In genomic region chr5:180648658-180649296, GRCh38 we compare ENCODE assay signal across 8 cellular contexts. TPM values are rescaled to one million over a fixed set of nuclear protein-coding genes. Genes with fewer than 3 reads are reported as not detected.
A peak's percentile ranks its signal among the peaks of the same experiment; 100 is the strongest.
DNase-seq lines count a peak whose midpoint lies in the region; ATAC-seq, FAIRE-seq and TF ChIP-seq lines count a peak whose summit lies in the region.

No MANE protein-coding gene starts in this region.

- WGBS in H1 (ENCODE audit: extremely low coverage in 1 of 2, insufficient coverage in 1 of 2, insufficient read length in 1 of 2, insufficient replicate concordance in 2 of 2, low coverage in 1 of 2, low lambda C conversion rate in 2 of 2, missing lambda C conversion rate in 1 of 2), 2 experiments: 2% methylated on average over 46 of the region's 80 CpGs; no CpG with 5 or more reads in 1 of the 2 experiments

- no peak overlapping the region for H3K23ac ChIP-seq in H1 (ENCODE audit: insufficient read length)

- H4K20me1 ChIP-seq in BLaER1: peaks cover 7% of the 10 kb centered on the region; the same call in 1 of the 2 replicates
- H4K20me1 ChIP-seq in H1 (replicated peaks in 1 of 2; ENCODE audit: control insufficient read depth in 1 of 2, insufficient read depth in 2 of 2, low read length in 2 of 2): peaks cover 0 to 7% of the 10 kb centered on the region in 2 experiments
- H4K20me1 ChIP-seq in neural cell (ENCODE audit: insufficient read depth): no peaks in the 10 kb centered on the region

- peak overlapping the region; percentile 55 for H3K4me2 ChIP-seq in BLaER1
- peak overlapping the region; percentile 75 to 87 for H3K4me2 ChIP-seq in H1 (ENCODE audit: insufficient read depth in 1 of 2, low read depth in 2 of 2, low read length in 2 of 2)
- H3K4me2 ChIP-seq in neural cell (ENCODE audit: low read length): no peak overlapping the region

- TF ChIP-seq RAD21 in H1 (IDR thresholded peaks at IDR 0.05 in 1 of 2, conservative IDR thresholded peaks at IDR 0.05 in 1 of 2; ENCODE audit: low read depth in 2 of 2, low read length in 2 of 2) (peak; percentile 4 to 48; a peak in 3 of 4 replicates), neural cell (conservative IDR thresholded peaks at IDR 0.05) (peak; percentile 11)

- no peaks in the 10 kb centered on the region for H3K9me2 ChIP-seq in neural cell (ENCODE audit: insufficient read depth, low read length)

- H3K4me3 ChIP-seq in BLaER1 (peak overlapping the region; percentile 44), NT2/D1 (ENCODE audit: insufficient read length, low read depth) (peak overlapping the region; percentile 53), H1 (ENCODE audit: extremely low read depth in 1 of 4, insufficient read depth in 2 of 4, low read depth in 3 of 4, low read length in 4 of 4) (peak overlapping the region; percentile 51 to 91 (median 64)), neural cell (ENCODE audit: low read length) (peak overlapping the region; percentile 39)

- H3K18ac ChIP-seq in H1 (ENCODE audit: extremely low read depth, low read length): no peak overlapping the region; the same call in 1 of the 2 replicates

- POLR2A ChIA-PET in H1 (lab: Charles Lee; ENCODE audit: partially characterized antibody): interaction anchor here (0.6 to 0.8 kb wide), 3 partner anchors 21 to 157 kb away, joined by 3 read pairs; no protein-coding TSS in a partner anchor

- no peaks in the 10 kb centered on the region for H3K79me1 ChIP-seq in H1 (ENCODE audit: low read depth, low read length)

- H2BK15ac ChIP-seq in H1 (ENCODE audit: low read length): no peak overlapping the region

- TF ChIP-seq EP300 in H1 (IDR thresholded peaks at IDR 0.05; ENCODE audit: borderline replicate concordance in 1 of 2, low read depth in 2 of 2, low read length in 2 of 2) (no peak), neural cell (conservative IDR thresholded peaks at IDR 0.05; ENCODE audit: poor library complexity, severe bottlenecking) (no peak)

- peaks cover 12% of the 10 kb centered on the region; the same call in 1 of the 2 replicates for H3K23me2 ChIP-seq in H1 (ENCODE audit: low read depth, low read length)

- H2BK5ac ChIP-seq in H1 (ENCODE audit: low read depth, low read length): no peak overlapping the region

- H3K36me3 ChIP-seq in BLaER1: no peaks in the 10 kb centered on the region
- H3K36me3 ChIP-seq in NT2/D1 (ENCODE audit: insufficient read depth, insufficient read length, low read length): no peaks in the 10 kb centered on the region
- H3K36me3 ChIP-seq in H1 (ENCODE audit: control insufficient read depth in 2 of 4, insufficient read depth in 4 of 4, low read length in 3 of 4): no peaks in the 10 kb centered on the region
- H3K36me3 ChIP-seq in neural cell (ENCODE audit: insufficient read depth, low read length): no peaks in the 10 kb centered on the region

- H2BK120ac ChIP-seq in H1 (replicated peaks; ENCODE audit: low read depth, low read length): no peak overlapping the region

- no peak overlapping the region for H3K14ac ChIP-seq in H1 (ENCODE audit: insufficient read length)

- CTCF ChIA-PET in H1 (lab: Charles Lee; ENCODE audit: partially characterized antibody): interaction anchor here (0.6 to 2.5 kb wide), 12 partner anchors 8 to 99 kb away, joined by 3 to 9 read pairs (median 4); no protein-coding TSS in a partner anchor

- H3K4ac ChIP-seq in H1 (replicated peaks; ENCODE audit: insufficient read length, low read depth, low read length): no peak overlapping the region

- no peak for TF ChIP-seq POLR2A in H1 (IDR thresholded peaks at IDR 0.05; ENCODE audit: control extremely low read depth in 1 of 2, low read depth in 2 of 2, low read length in 2 of 2)

- H3K27ac ChIP-seq in BLaER1 (no peak overlapping the region), H1 (ENCODE audit: low read depth, low read length) (no peak overlapping the region), neural cell (ENCODE audit: low read length) (no peak overlapping the region)

- ATAC-seq in GM18502 (IDR thresholded peaks at IDR 0.05; ENCODE audit: poor library complexity, unreplicated experiment): no peak

- no peak overlapping the region for H2AK5ac ChIP-seq in H1 (ENCODE audit: low read depth, low read length)

- H3K79me2 ChIP-seq in H1 (ENCODE audit: control insufficient read depth in 1 of 2, insufficient read depth in 2 of 2, low read length in 2 of 2) (no peaks in the 10 kb centered on the region), neural cell (replicated peaks; ENCODE audit: insufficient read depth, low read length) (no peaks in the 10 kb centered on the region)

- peaks cover 15% of the 10 kb centered on the region for H3K4me1 ChIP-seq in BLaER1
- H3K4me1 ChIP-seq in NT2/D1 (ENCODE audit: insufficient read depth, insufficient read length): peaks cover 6% of the 10 kb centered on the region
- no peaks in the 10 kb centered on the region; a peak in 2 of 7 replicates for H3K4me1 ChIP-seq in H1 (replicated peaks in 1 of 4; ENCODE audit: control insufficient read depth in 3 of 4, insufficient read depth in 4 of 4, low read length in 3 of 4)

- no peak overlapping the region for H2BK12ac ChIP-seq in H1 (ENCODE audit: low read depth, low read length)

- no peak overlapping the region for H3K56ac ChIP-seq in H1 (replicated peaks; ENCODE audit: insufficient read length, low read depth, low read length)

- H4K91ac ChIP-seq in H1 (replicated peaks; ENCODE audit: insufficient read length, low read length): no peak overlapping the region

- no peak overlapping the region for H2BK20ac ChIP-seq in H1 (ENCODE audit: low read length)

- no peak overlapping the region for H3K9ac ChIP-seq in BLaER1
- H3K9ac ChIP-seq in NT2/D1 (ENCODE audit: insufficient read length, low read depth): peak overlapping the region; percentile 61
- H3K9ac ChIP-seq in H1 (replicated peaks in 1 of 4; ENCODE audit: extremely low read depth in 1 of 4, low read depth in 3 of 4, low read length in 3 of 4): no peak overlapping the region
- H3K9ac ChIP-seq in neural cell (ENCODE audit: low read length): no peak overlapping the region

- peaks cover 85% of the 10 kb centered on the region for H3K27me3 ChIP-seq in BLaER1
- peaks cover 63% of the 10 kb centered on the region for H3K27me3 ChIP-seq in NT2/D1 (ENCODE audit: insufficient read depth, insufficient read length)
- peaks cover 5 to 36% (median 28%) of the 10 kb centered on the region in 4 experiments for H3K27me3 ChIP-seq in H1 (replicated peaks in 1 of 4; ENCODE audit: control insufficient read depth in 3 of 4, extremely low read depth in 1 of 4, insufficient read depth in 3 of 4, low read length in 3 of 4)
- H3K27me3 ChIP-seq in neural cell (ENCODE audit: insufficient read depth, low read depth, low read length): peaks cover 52% of the 10 kb centered on the region

- TF ChIP-seq CTCF in H1 (IDR thresholded peaks at IDR 0.05; ENCODE audit: control extremely low read depth in 1 of 3, insufficient read depth in 1 of 3, low read depth in 1 of 3, low read length in 3 of 3) (peak in 2 of 3 experiments; percentile 47 to 63; a peak in 3 of 4 replicates), neural cell (IDR thresholded peaks at IDR 0.05; ENCODE audit: poor library complexity, severe bottlenecking) (peak; percentile 50)

- H4K5ac ChIP-seq in H1 (ENCODE audit: insufficient read length, low read depth, low read length): no peak overlapping the region

- H3F3A ChIP-seq in neural cell (ENCODE audit: insufficient read depth, low read length, poor library complexity, severe bottlenecking): no peaks in the 10 kb centered on the region

- peak overlapping the region; percentile 46; the same call in 1 of the 2 replicates for H4K8ac ChIP-seq in H1 (ENCODE audit: extremely low read depth, insufficient read depth, low read length)

- DNase-seq in NT2/D1 (ENCODE audit: low read depth, low spot score) (no peak), H1 (ENCODE audit: low read depth in 1 of 2, low spot score in 2 of 2) (peak in 1 of 2 experiments; percentile 89), hypothalamus (lab: John Stamatoyannopoulos, UW) (no peak), NCI-H510A (lab: John Stamatoyannopoulos, UW) (no peak)
- no peak for DNase-seq in central memory CD4-positive, alpha-beta T cell

- FAIRE-seq in H1 (lab: Jason Lieb, UNC): no peak

- H2AFZ ChIP-seq in H1 (ENCODE audit: low read length): no peak overlapping the region
- no peak overlapping the region for H2AFZ ChIP-seq in neural cell (ENCODE audit: low read depth, low read length)

- H3K9me3 ChIP-seq in BLaER1 (no peaks in the 10 kb centered on the region), NT2/D1 (ENCODE audit: insufficient read depth, low read length) (no peaks in the 10 kb centered on the region), H1 (ENCODE audit: insufficient read depth in 2 of 2, low read depth in 1 of 2, low read length in 1 of 2) (no peaks in the 10 kb centered on the region), neural cell (ENCODE audit: low read length) (no peaks in the 10 kb centered on the region)

TF ChIP-seq in H1, 55 proteins besides CTCF, POLR2A, EP300 and RAD21 (continues in another document):
- TF ChIP-seq SUZ12 (IDR thresholded peaks at IDR 0.05; ENCODE audit: low read length): peak; percentile 37; the same call in 1 of the 2 replicates
- TF ChIP-seq PHF8 (conservative IDR thresholded peaks at IDR 0.05; ENCODE audit: low read depth, low read length): no peak

TF ChIP-seq in neural cell, 6 proteins besides CTCF, POLR2A, EP300 and RAD21:
- TF ChIP-seq EZH2 (IDR thresholded peaks at IDR 0.05; ENCODE audit: borderline replicate concordance, insufficient read depth, low read length, poor library complexity, severe bottlenecking) (peak; percentile 51), POLR2AphosphoS5 (IDR thresholded peaks at IDR 0.05) (no peak)

RNA-seq across cellular contexts. Expression of gene FLT4, which starts 0.6 kb away (rescaled TPM):
- total RNA-seq in H1 (2021; fragmentation: NEBNext Ultra II Directional; extraction: Animal tissue kit (Norgen Biotek cat#: 25700)): 7.7 TPM in 2 replicates
- polyA plus RNA-seq in H1 (2011; rRNA removed): 6.5 and 8.5 TPM in 2 replicates
- polyA plus RNA-seq in H1 (2011; cell fraction: cytosol; rRNA removed): 8.5 TPM
- 32.2 TPM for polyA plus RNA-seq in H1 (2011; cell fraction: nucleus; rRNA removed)
- polyA plus RNA-seq in H1 (2012, experiment 1 of 2): 6.1 to 9.2 TPM (median 6.8 TPM) in 4 replicates
- 6.1 TPM for polyA plus RNA-seq in H1 (2012, experiment 2 of 2)
- 7.0 TPM for polyA plus RNA-seq in H1 (2013, experiment 1 of 2)
- polyA plus RNA-seq in H1 (2013, experiment 2 of 2): 7.1 TPM
- 7.1 and 11.7 TPM in 2 replicates for polyA minus RNA-seq in H1 (2011; rRNA and poly(A)+ RNA removed)
- 8.1 TPM for polyA minus RNA-seq in H1 (2011; cell fraction: cytosol; rRNA and poly(A)+ RNA removed)
- polyA minus RNA-seq in H1 (2011; cell fraction: nucleus; rRNA and poly(A)+ RNA removed): 14.3 TPM
- polyA plus RNA-seq in neural cell: 0.04 and 4.1 TPM in 2 replicates
- polyA minus RNA-seq in neural cell: 0.24 and 2.3 TPM in 2 replicates

RNA-seq across cellular contexts. Expression of gene SCGB3A1, which starts 57.5 kb away (rescaled TPM):
- total RNA-seq in H1 (2021; fragmentation: NEBNext Ultra II Directional; extraction: Animal tissue kit (Norgen Biotek cat#: 25700)): not detected in 2 replicates
- polyA plus RNA-seq in H1 (2011; rRNA removed): 0.20 TPM in 1 of 2 replicates, not detected in the other
- not detected for polyA plus RNA-seq in H1 (2011; cell fraction: cytosol; rRNA removed)
- polyA plus RNA-seq in H1 (2011; cell fraction: nucleus; rRNA removed): 0.31 TPM
- not detected in 4 replicates for polyA plus RNA-seq in H1 (2012, experiment 1 of 2)
- not detected for polyA plus RNA-seq in H1 (2012, experiment 2 of 2)
- 0.18 TPM for polyA plus RNA-seq in H1 (2013, experiment 1 of 2)
- 0.24 TPM for polyA plus RNA-seq in H1 (2013, experiment 2 of 2)
- polyA minus RNA-seq in H1 (2011; rRNA and poly(A)+ RNA removed): not detected in 2 replicates
- not detected for polyA minus RNA-seq in H1 (2011; cell fraction: cytosol; rRNA and poly(A)+ RNA removed)
- not detected for polyA minus RNA-seq in H1 (2011; cell fraction: nucleus; rRNA and poly(A)+ RNA removed)
- polyA plus RNA-seq in neural cell: not detected in 2 replicates
- not detected in 2 replicates for polyA minus RNA-seq in neural cell
